Comparison of ENCODE assay signal across 21 cellular contexts in genomic region chr6:71465096-71465495, GRCh38.
"Had no signal": no experiment of that assay in that cellular context is flagged by ENCODE, and none has a peak within 500 bp of the region (broad histone marks: within the 10 kb centered on the region; RNA-seq: fewer than 3 reads in every experiment).

No MANE protein-coding gene starts in this region.

- H3K36me3 ChIP-seq: MG63 had no signal

- H3K27me3 ChIP-seq: MG63 had no signal

- H3K4me3 ChIP-seq: MG63 had no signal

- DNase-seq: Karpas-422, KG1, MG63, NCI-H1092, NCI-H1105 treated with DMSO at 0.1 percent for 48 hours, NCI-H1417 treated with DMSO at 0.1 percent for 48 hours, NCI-H187, NCI-H2029, NCI-H2081 treated with DMSO at 0.1 percent for 48 hours, NCI-H2171, NCI-H226, NCI-H446, NCI-H510A, NCI-H524 treated with DMSO at 0.1 percent for 48 hours, NCI-H69, NCI-H774, Right ventricle myocardium superior, RPMI8226, SK-N-SH, SW 1271, T-cell had no signal

- ATAC-seq: T-cell had no signal

- H3K4me2 ChIP-seq: SK-N-SH had no signal

- H3K9ac ChIP-seq: SK-N-SH had no signal
